Comparison of ENCODE assay signal across 20 cellular contexts in the genomic region with DNA sequence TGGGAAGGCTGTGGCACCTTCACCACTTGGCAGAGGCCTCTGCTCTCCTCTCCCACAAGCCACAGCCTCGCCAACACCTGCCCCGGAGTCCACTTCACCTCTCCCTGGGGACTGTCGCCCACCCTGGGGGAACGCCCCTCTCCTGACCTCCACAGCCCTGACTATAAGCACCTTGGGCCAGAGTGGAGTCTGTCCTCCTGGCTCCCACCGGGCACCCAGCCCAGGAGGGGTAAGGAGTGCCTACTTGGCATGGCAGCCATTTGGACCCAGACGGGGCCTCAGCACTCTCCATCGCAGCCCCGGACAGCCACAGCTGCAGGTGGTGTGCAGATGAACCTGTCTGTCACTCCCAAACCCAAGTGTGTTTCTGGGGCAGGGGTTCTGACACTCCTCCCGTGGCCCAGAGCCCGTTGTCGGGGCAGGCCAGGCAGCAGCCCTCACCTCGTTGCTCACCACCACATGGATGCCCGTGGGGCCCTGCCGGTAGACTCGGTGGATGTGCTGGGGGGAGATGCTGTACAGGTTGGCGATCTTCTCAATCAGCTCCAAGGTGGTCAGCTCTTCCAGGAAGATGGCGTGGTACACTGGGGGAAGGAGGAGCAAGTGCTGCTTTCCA. TPM values are rescaled to one million over a fixed set of nuclear protein-coding genes. Genes with fewer than 3 reads are reported as not detected.
"Had no signal": no experiment of that assay in that cellular context is flagged by ENCODE, and none has a peak within 500 bp of the region (broad histone marks: within the 10 kb centered on the region; RNA-seq: fewer than 3 reads in every experiment).

No MANE protein-coding gene starts in this region.

- H3K4me1 ChIP-seq: esophagus squamous epithelium, gastroesophageal sphincter, left ventricle myocardium inferior, sigmoid colon, tibial nerve had no signal

- H3K4me1 Mint-ChIP-seq: central memory CD8-positive, alpha-beta T cell; immature natural killer cell had no signal

- H3K4me3 ChIP-seq: esophagus squamous epithelium, gastroesophageal sphincter, left ventricle myocardium inferior, sigmoid colon, skin epidermis, tibial nerve had no signal

- H3K27ac ChIP-seq: esophagus squamous epithelium, gastroesophageal sphincter, left ventricle myocardium inferior, neutrophil, sigmoid colon, skin epidermis, tibial nerve had no signal

- H3K27me3 ChIP-seq: neutrophil, sigmoid colon, tibial nerve had no signal

- H3K36me3 ChIP-seq: gastroesophageal sphincter, left ventricle myocardium inferior, neutrophil, sigmoid colon, tibial nerve had no signal

- H3K9me3 ChIP-seq: esophagus squamous epithelium, gastroesophageal sphincter, left ventricle myocardium inferior, neutrophil, sigmoid colon, tibial nerve had no signal

- H3K27ac Mint-ChIP-seq: dendritic cell treated with granulocyte-macrophage colony-stimulating factor and Interleukin-4, amounts not matched to agents 40 ng/mL and 50 ng/mL, for 4 days; effector memory CD8-positive, alpha-beta T cell; immature natural killer cell; naive thymus-derived CD4-positive, alpha-beta T cell; nephron progenitor cell had no signal

- H3K4me3 Mint-ChIP-seq: central memory CD8-positive, alpha-beta T cell; dendritic cell treated with granulocyte-macrophage colony-stimulating factor and Interleukin-4, amounts not matched to agents 40 ng/mL and 50 ng/mL, for 4 days; effector memory CD8-positive, alpha-beta T cell; immature natural killer cell; naive thymus-derived CD4-positive, alpha-beta T cell; nephron progenitor cell had no signal

- DNase-seq: effector memory CD8-positive, alpha-beta T cell; esophagus squamous epithelium; foreskin fibroblast; immature natural killer cell; left cardiac atrium; left ventricle myocardium inferior; mesendoderm; naive thymus-derived CD4-positive, alpha-beta T cell; nephron progenitor cell; sigmoid colon; stimulated activated CD4-positive, alpha-beta T cell treated with anti-CD3 and anti-CD28 coated beads, Interleukin-12 subunit alpha, Interleukin-12 subunit beta, amount 100 ng/mL, for 4 hours; stimulated activated naive CD4-positive, alpha-beta T cell treated with Interleukin-2 at 50 U/mL for 16 hours had no signal

- H3K36me3 Mint-ChIP-seq: immature natural killer cell; naive thymus-derived CD4-positive, alpha-beta T cell had no signal

- ATAC-seq: effector memory CD8-positive, alpha-beta T cell; gastroesophageal sphincter; left cardiac atrium; naive thymus-derived CD4-positive, alpha-beta T cell had no signal

- H3K9me3 Mint-ChIP-seq: central memory CD8-positive, alpha-beta T cell; dendritic cell treated with granulocyte-macrophage colony-stimulating factor and Interleukin-4, amounts not matched to agents 40 ng/mL and 50 ng/mL, for 4 days; effector memory CD8-positive, alpha-beta T cell; immature natural killer cell; naive thymus-derived CD4-positive, alpha-beta T cell; nephron progenitor cell had no signal

RNA-seq across cellular contexts. Expression of a gene that starts 53.5 kb away (rescaled TPM):
- total RNA-seq: lung microvascular endothelial cell, pulmonary artery endothelial cell had no signal
- polyA plus RNA-seq: naive thymus-derived CD4-positive, alpha-beta T cell had no signal
